Comparison of ENCODE assay signal across 8 cellular contexts in genomic region chr17:48131216-48131824, GRCh38. TPM values are rescaled to one million over a fixed set of nuclear protein-coding genes. Genes with fewer than 3 reads are reported as not detected.
DNase-seq lines count a peak whose midpoint lies in the region; ATAC-seq and TF ChIP-seq lines count a peak whose summit lies in the region.

No MANE protein-coding gene starts in this region.

- no peaks in the 10 kb centered on the region for H3K9me2 ChIP-seq in SU-DHL-6 (replicated peaks; ENCODE audit: insufficient read depth, low read length)

- H4K20me1 ChIP-seq in SU-DHL-6 (ENCODE audit: low read depth, low read length): no peaks in the 10 kb centered on the region

- no peaks in the 10 kb centered on the region for H3K9me3 Mint-ChIP-seq in brain

- H3K79me2 ChIP-seq in SU-DHL-6 (ENCODE audit: insufficient read depth, low read length): no peaks in the 10 kb centered on the region

- no peak overlapping the region for H3K9ac ChIP-seq in SU-DHL-6 (ENCODE audit: low read length)

- H3K4me3 ChIP-seq in SU-DHL-6 (ENCODE audit: insufficient read depth, low read length, poor library complexity, severe bottlenecking): no peak overlapping the region

- DNase-seq in NCI-H446 (lab: John Stamatoyannopoulos, UW): peak; percentile 57 to 81
- no peak for DNase-seq in NCI-H446 treated with DMSO at 0.1 percent for 48 hours (lab: John Stamatoyannopoulos, UW)
- peak; percentile 60 to 86 (median 84) for DNase-seq in NCI-H1417 (lab: John Stamatoyannopoulos, UW)
- DNase-seq in iPS-NIHi11 (ENCODE audit: low spot score): peak; percentile 84
- DNase-seq in stimulated activated CD4-positive, alpha-beta T cell treated with anti-CD3 and anti-CD28 coated beads, Interleukin-1b, Interleukin-23, amount 100 ng/mL, for 48 hours: peak; percentile 35

- peaks cover 31% of the 10 kb centered on the region for H3K27me3 Mint-ChIP-seq in brain

- H3K4me1 Mint-ChIP-seq in brain: peaks cover 48% of the 10 kb centered on the region

- no peaks in the 10 kb centered on the region for H3K36me3 Mint-ChIP-seq in brain

- peak overlapping the region in 1 of 5 experiments; percentile 10 for H3K4me3 Mint-ChIP-seq in brain

- TF ChIP-seq CTCF in SU-DHL-6 (IDR thresholded peaks at IDR 0.05; ENCODE audit: insufficient read depth, low read length, poor library complexity, severe bottlenecking) (peak; percentile 67), brain (conservative IDR thresholded peaks at IDR 0.05) (peak; percentile 82 to 91)

- no peaks in the 10 kb centered on the region for H3K36me3 ChIP-seq in SU-DHL-6 (ENCODE audit: low read length)

- no peaks in the 10 kb centered on the region for H3K9me3 ChIP-seq in SU-DHL-6 (ENCODE audit: insufficient read depth, low read length)

- peak overlapping the region in 4 of 5 experiments; percentile 69 to 78 (median 72) for H3K27ac Mint-ChIP-seq in brain

- no peak overlapping the region for H2AFZ ChIP-seq in SU-DHL-6 (ENCODE audit: low read depth, low read length, severe bottlenecking)

- no peaks in the 10 kb centered on the region for H3F3A ChIP-seq in SU-DHL-6 (ENCODE audit: insufficient read depth)

- H3K27me3 ChIP-seq in SU-DHL-6 (ENCODE audit: low read length): no peaks in the 10 kb centered on the region

- H3K27ac ChIP-seq in SU-DHL-6 (ENCODE audit: low read depth, low read length): no peak overlapping the region

- ATAC-seq in GM21367 (IDR thresholded peaks at IDR 0.05; ENCODE audit: unreplicated experiment): no peak

- H3K4me2 ChIP-seq in SU-DHL-6 (ENCODE audit: low read depth, low read length, poor library complexity, severe bottlenecking): no peak overlapping the region

RNA-seq across cellular contexts. Expression of gene SNX11, which starts 23.8 kb away (rescaled TPM):
- polyA plus RNA-seq in brain (ENCODE audit: insufficient read depth, low read depth, low replicate concordance): 27.6 TPM

RNA-seq across cellular contexts. Expression of gene CBX1, which starts 30.0 kb away (rescaled TPM):
- polyA plus RNA-seq in brain (ENCODE audit: insufficient read depth, low read depth, low replicate concordance): 184 TPM
